1 cellular context compared by ENCODE assay signal in the genomic region with DNA sequence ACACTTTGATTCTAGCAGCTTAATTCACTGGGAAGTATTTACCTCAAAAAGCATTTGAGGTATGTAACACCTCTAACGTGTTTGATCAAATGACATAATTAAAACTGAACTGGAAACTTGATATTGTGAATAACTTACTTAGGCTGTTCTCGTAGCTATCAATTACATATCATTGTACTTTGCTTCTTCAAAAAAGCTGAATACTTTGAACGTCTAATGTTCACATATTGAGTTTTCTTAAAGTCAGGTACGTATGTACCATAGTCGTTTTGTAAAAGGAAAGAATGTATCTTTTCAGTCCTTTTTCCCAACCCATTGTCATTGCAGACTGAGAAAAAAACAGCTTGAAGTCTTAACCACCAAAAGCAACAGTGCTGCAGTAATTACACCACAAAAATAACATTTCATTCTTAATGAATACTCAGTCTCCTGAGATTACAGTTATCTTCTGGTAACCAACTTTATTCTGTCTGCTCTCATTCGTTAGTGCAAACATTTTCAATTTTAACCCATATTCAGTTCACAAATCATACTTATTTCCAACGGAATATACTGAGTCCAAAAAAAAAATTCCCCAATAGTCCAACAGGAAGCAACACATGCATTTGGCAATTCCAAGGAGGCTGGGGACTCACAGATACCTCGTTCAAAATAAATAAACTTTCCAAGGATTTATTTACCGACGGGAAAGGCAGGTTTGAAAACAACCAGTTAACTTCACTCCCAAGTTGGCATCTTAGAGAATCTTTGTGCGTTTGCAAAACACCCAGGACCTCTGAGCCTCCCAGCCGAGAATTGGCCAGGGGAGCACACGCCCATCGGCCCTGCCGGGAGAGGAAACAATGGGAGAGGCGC.
TF ChIP-seq lines count a peak whose summit lies in the region.

No MANE protein-coding gene starts in this region.

TF ChIP-seq in K562, 482 proteins besides CTCF, POLR2A, EP300 and RAD21:
- TF ChIP-seq HIVEP1 (CRISPR knock-in tag; IDR thresholded peaks at IDR 0.05) (no peak), RNF2 (IDR thresholded peaks at IDR 0.05) (peak; percentile 53; the same call in 1 of the 2 replicates), TRIM28 (IDR thresholded peaks at IDR 0.05) (no peak), TRIM24 (IDR thresholded peaks at IDR 0.05) (no peak), CBX8 (IDR thresholded peaks at IDR 0.05; ENCODE audit: borderline replicate concordance, extremely low read depth, low read depth, low read length, poor library complexity, severe bottlenecking) (peak; percentile 99), EZH2 (IDR thresholded peaks at IDR 0.05; ENCODE audit: borderline replicate concordance, low read depth, low read length) (peak; percentile 38; the same call in 1 of the 2 replicates), BRCA1 (IDR thresholded peaks at IDR 0.05) (no peak), BRCA1 (CRISPR knock-in tag; IDR thresholded peaks at IDR 0.05) (no peak), KDM4B (IDR thresholded peaks at IDR 0.05; ENCODE audit: borderline replicate concordance in 2 of 2, low read depth in 1 of 2) (no peak), GABPB2 (CRISPR knock-in tag; conservative IDR thresholded peaks at IDR 0.05) (no peak), ARID4B (CRISPR knock-in tag; IDR thresholded peaks at IDR 0.05) (no peak), CBFB (CRISPR knock-in tag; IDR thresholded peaks at IDR 0.05) (no peak), DPF2 (IDR thresholded peaks at IDR 0.05) (no peak), MBD2 (IDR thresholded peaks at IDR 0.05; ENCODE audit: borderline replicate concordance, low read depth) (no peak), CBX2 (IDR thresholded peaks at IDR 0.05; ENCODE audit: insufficient read depth, low read length, poor library complexity, severe bottlenecking) (peak; percentile 99), BMI1 (IDR thresholded peaks at IDR 0.05; ENCODE audit: low read length) (peak; percentile 40), ZNF780A (CRISPR knock-in tag; IDR thresholded peaks at IDR 0.05) (no peak)
- TF ChIP-seq, protein P1, sequence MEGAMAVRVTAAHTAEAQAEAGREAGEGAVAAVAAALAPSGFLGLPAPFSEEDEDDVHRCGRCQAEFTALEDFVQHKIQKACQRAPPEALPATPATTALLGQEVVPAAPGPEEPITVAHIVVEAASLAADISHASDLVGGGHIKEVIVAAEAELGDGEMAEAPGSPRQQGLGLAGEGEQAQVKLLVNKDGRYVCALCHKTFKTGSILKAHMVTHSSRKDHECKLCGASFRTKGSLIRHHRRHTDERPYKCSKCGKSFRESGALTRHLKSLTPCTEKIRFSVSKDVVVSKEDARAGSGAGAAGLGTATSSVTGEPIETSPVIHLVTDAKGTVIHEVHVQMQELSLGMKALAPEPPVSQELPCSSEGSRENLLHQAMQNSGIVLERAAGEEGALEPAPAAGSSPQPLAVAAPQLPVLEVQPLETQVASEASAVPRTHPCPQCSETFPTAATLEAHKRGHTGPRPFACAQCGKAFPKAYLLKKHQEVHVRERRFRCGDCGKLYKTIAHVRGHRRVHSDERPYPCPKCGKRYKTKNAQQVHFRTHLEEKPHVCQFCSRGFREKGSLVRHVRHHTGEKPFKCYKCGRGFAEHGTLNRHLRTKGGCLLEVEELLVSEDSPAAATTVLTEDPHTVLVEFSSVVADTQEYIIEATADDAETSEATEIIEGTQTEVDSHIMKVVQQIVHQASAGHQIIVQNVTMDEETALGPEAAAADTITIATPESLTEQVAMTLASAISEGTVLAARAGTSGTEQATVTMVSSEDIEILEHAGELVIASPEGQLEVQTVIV (CRISPR knock-in tag; IDR thresholded peaks at IDR 0.05; ENCODE audit: borderline replicate concordance): no peak
